ENCODE assay signal across 9 cellular contexts in the genomic region with DNA sequence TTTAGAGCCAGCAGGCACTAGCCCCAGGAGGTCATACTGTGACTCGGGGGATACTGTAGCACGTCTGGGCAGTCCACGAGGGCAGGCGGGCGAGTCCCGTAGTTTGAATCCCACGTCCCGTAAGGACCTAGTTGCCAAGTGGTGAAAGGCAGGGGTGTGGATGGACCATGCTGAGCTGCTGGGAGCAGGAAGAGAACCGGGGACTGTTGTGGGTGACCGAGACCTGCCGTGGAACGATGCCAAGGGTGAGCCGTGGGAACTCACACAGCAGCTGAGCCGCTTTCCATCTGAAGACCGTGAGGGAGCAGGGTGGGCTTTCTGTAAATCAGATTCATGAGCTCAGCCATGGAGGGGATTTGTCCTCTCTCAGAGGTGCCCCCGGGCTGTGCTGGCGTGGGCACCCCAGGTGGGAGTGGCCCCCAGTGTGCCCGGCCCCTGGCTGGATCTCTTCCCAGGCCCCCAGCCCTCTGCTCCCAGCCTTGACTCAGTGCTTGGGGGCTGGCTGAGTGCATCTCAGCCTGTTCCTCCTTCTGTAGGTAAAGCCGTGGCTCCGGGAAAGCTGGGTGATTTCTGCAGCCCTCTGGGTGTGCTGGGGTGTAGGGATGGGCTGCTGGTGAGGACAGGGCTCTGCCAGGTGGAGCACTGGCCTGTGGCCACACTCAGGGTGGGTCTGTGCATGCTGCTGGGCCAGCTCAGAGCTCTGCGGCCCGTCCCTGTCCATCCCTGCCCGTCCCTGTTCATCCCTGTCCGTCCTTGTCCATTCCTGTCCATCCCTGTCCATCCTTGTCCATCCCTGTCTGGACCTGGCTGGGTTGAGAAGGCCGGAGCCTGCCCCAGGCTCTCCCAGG. TPM values are rescaled to one million over a fixed set of nuclear protein-coding genes. Genes with fewer than 3 reads are reported as not detected.
DNase-seq lines count a peak whose midpoint lies in the region; TF ChIP-seq lines count a peak whose summit lies in the region.
"Had no signal": no experiment of that assay in that cellular context is flagged by ENCODE, and none has a peak within 500 bp of the region (broad histone marks: within the 10 kb centered on the region; RNA-seq: fewer than 3 reads in every experiment).

No MANE protein-coding gene starts in this region.

- H3K9me2 ChIP-seq in hepatocyte (replicated peaks; ENCODE audit: insufficient read depth): no peaks in the 10 kb centered on the region

- H3K9ac ChIP-seq in parathyroid adenoma: peak overlapping the region; percentile 21

- CTCF ChIA-PET in Calu3 (lab: Charles Lee): interaction anchor here (0.7 to 1.3 kb wide), 2 partner anchors 31 kb away, joined by 3 to 5 read pairs; partner anchors contain the start of gene CENPX

- H4K20me1 ChIP-seq in hepatocyte (ENCODE audit: insufficient read depth, poor library complexity, severe bottlenecking): no peaks in the 10 kb centered on the region

- peak overlapping the region; percentile 30 for H3K4me3 Mint-ChIP-seq in Calu3 (ENCODE audit: low read depth, unreplicated experiment)

- H3K9me3 ChIP-seq in hepatocyte (ENCODE audit: low read depth): no peaks in the 10 kb centered on the region
- no peaks in the 10 kb centered on the region for H3K9me3 ChIP-seq in parathyroid adenoma (ENCODE audit: control insufficient read depth, low read length)

- H3K27ac ChIP-seq in angular gyrus (ENCODE audit: low read depth, low read length) (peak overlapping the region; percentile 22), hepatocyte (peak overlapping the region; percentile 83), parathyroid adenoma (peak overlapping the region; percentile 58)
- H3K27ac ChIP-seq: PC-9 had no signal

- BruUV-seq in Calu3 (replicated peaks; lab: Mats Ljungman, UMichigan): no TSS peak

- peaks cover 19% of the 10 kb centered on the region for H3K36me3 Mint-ChIP-seq in Calu3 (ENCODE audit: insufficient read depth, unreplicated experiment)

- no peaks in the 10 kb centered on the region for H3K36me3 ChIP-seq in hepatocyte (replicated peaks; ENCODE audit: insufficient read depth, low read depth)
- no peaks in the 10 kb centered on the region for H3K36me3 ChIP-seq in parathyroid adenoma (ENCODE audit: control insufficient read depth, insufficient read depth, low read length)

- H3K4me1 ChIP-seq in hepatocyte (ENCODE audit: insufficient read depth) (peaks cover 20% of the 10 kb centered on the region), parathyroid adenoma (peaks cover 23% of the 10 kb centered on the region)

- H3K27me3 Mint-ChIP-seq in Calu3 (ENCODE audit: unreplicated experiment): no peaks in the 10 kb centered on the region

- 92% methylated on average over 24 of the region's 25 CpGs for WGBS in hepatocyte (ENCODE audit: low lambda C conversion rate, missing lambda C conversion rate)

- H3K4me3 ChIP-seq in hepatocyte (no peak overlapping the region), parathyroid adenoma (ENCODE audit: low read depth, low read length) (no peak overlapping the region)
- H3K4me3 ChIP-seq: PC-9 had no signal

- peaks cover 15% of the 10 kb centered on the region for H3K4me1 Mint-ChIP-seq in Calu3 (ENCODE audit: low read depth, unreplicated experiment)

- intact Hi-C loops in Calu3 (cut with micrococcal nuclease; ENCODE audit: unreplicated experiment): no loop called here

- no peak overlapping the region for H2AFZ ChIP-seq in hepatocyte
- H2AFZ ChIP-seq in parathyroid adenoma: peak overlapping the region; percentile 50
- H2AFZ ChIP-seq: PC-9 had no signal

- TF ChIP-seq POLR2A in erythroblast (IDR thresholded peaks at IDR 0.05; ENCODE audit: low read length): no peak

- H3K9me3 Mint-ChIP-seq in Calu3 (ENCODE audit: low read depth, unreplicated experiment): no peaks in the 10 kb centered on the region

- H3K4me2 ChIP-seq in hepatocyte: peak overlapping the region; percentile 68
- peak overlapping the region; percentile 58 for H3K4me2 ChIP-seq in parathyroid adenoma (ENCODE audit: low read length)
- H3K4me2 ChIP-seq: PC-9 had no signal

- peak overlapping the region; percentile 44 for H3K27ac Mint-ChIP-seq in Calu3 (ENCODE audit: unreplicated experiment)

- no peak for TF ChIP-seq CTCF in Calu3 (IDR thresholded peaks at IDR 0.05; ENCODE audit: unreplicated experiment)
- no peak for TF ChIP-seq CTCF in hepatocyte (IDR thresholded peaks at IDR 0.05; ENCODE audit: poor library complexity)
- no peak for TF ChIP-seq CTCF in parathyroid adenoma (IDR thresholded peaks at IDR 0.05)

- no peaks in the 10 kb centered on the region for H3K27me3 ChIP-seq in hepatocyte
- no peaks in the 10 kb centered on the region for H3K27me3 ChIP-seq in parathyroid adenoma (ENCODE audit: control insufficient read depth, insufficient read depth, low read length)

- H3K79me2 ChIP-seq in hepatocyte (peaks cover 4% of the 10 kb centered on the region), parathyroid adenoma (peaks cover 31% of the 10 kb centered on the region)

- DNase-seq in Calu3 (no peak), hepatocyte (ENCODE audit: low spot score) (no peak), NCI-H226 (no peak), erythroblast (lab: John Stamatoyannopoulos, UW) (no peak)
- DNase-seq in stimulated activated naive CD4-positive, alpha-beta T cell treated with Interleukin-2 at 50 U/mL for 16 hours (lab: John Stamatoyannopoulos, UW): no peak
- DNase-seq in activated naive CD4-positive, alpha-beta T cell (lab: John Stamatoyannopoulos, UW): no peak

RNA-seq across cellular contexts. Expression of gene ASPSCR1, which starts 13.6 kb away (rescaled TPM):
- total RNA-seq in Calu3 (2022): 37.7 and 43.5 TPM in 2 replicates
- total RNA-seq in hepatocyte: 27.5 and 28.4 TPM in 2 replicates
- 45.9 and 56.8 TPM in 2 replicates for polyA plus RNA-seq in hepatocyte

RNA-seq across cellular contexts. Expression of gene NOTUM, which starts 30.1 kb away (rescaled TPM):
- not detected in 2 replicates for total RNA-seq in Calu3 (2022)
- 1.0 and 1.8 TPM in 2 replicates for total RNA-seq in hepatocyte
- 1.2 and 4.7 TPM in 2 replicates for polyA plus RNA-seq in hepatocyte
- total RNA-seq: PC-9 had no signal

RNA-seq across cellular contexts. Expression of gene CENPX, which starts 31.6 kb away (rescaled TPM):
- total RNA-seq in Calu3 (2022): 84.4 and 86.9 TPM in 2 replicates
- 58.2 and 64.5 TPM in 2 replicates for total RNA-seq in hepatocyte
- polyA plus RNA-seq in hepatocyte: 83.2 and 84.3 TPM in 2 replicates

RNA-seq across cellular contexts. Expression of gene LRRC45, which starts 32.0 kb away (rescaled TPM):
- total RNA-seq in Calu3 (2022) (31.2 and 32.6 TPM in 2 replicates), hepatocyte (12.8 and 15.5 TPM in 2 replicates)
- 14.7 and 17.2 TPM in 2 replicates for polyA plus RNA-seq in hepatocyte

RNA-seq across cellular contexts. Expression of gene RAC3, which starts 40.4 kb away (rescaled TPM):
- total RNA-seq in Calu3 (2022) (8.0 and 9.3 TPM in 2 replicates), hepatocyte (11.8 and 13.7 TPM in 2 replicates)
- polyA plus RNA-seq in hepatocyte: 5.2 and 5.5 TPM in 2 replicates

Comparison
In these comparisons a context has a peak if more than half of its experiments do, and no peak if none do; other contexts are left out.
1. H3K27ac ChIP-seq: peak in every context shown above with its lines; median percentile 83 in hepatocyte; 58 in parathyroid adenoma; 22 in angular gyrus.